Comparison of ENCODE assay signal across 16 cellular contexts in the genomic region with DNA sequence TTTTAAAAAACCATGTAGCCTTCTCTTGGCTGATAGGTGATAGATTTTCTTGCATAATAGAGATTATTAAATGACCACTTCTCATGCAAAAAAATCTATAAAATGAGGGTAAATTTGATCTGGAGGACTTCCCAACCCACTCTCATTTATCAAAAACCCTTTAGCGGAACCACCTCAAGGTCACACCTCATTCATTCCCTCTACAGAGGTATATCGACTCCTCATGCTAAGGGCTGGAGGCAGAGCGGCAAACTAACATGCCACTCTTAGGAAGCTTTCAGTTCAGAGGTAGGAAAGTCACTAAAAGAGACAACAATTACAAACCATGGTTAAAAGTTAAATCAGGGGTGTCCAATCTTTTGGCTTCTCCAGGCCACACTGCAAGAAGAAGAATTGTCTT.
DNase-seq lines count a peak whose midpoint lies in the region; ATAC-seq and TF ChIP-seq lines count a peak whose summit lies in the region.
"Had no signal": no experiment of that assay in that cellular context is flagged by ENCODE, and none has a peak within 500 bp of the region (broad histone marks: within the 10 kb centered on the region; RNA-seq: fewer than 3 reads in every experiment).

No MANE protein-coding gene starts in this region.

- H3K4me2 ChIP-seq in Loucy (ENCODE audit: low read depth, low read length, poor library complexity, severe bottlenecking) (no peak overlapping the region), PC-3 (ENCODE audit: low read length) (peak overlapping the region; percentile 41)
- H3K4me2 ChIP-seq: BLaER1 treated with 17β-estradiol and CSF1 and Interleukin-3, amounts not matched to agents 10 nM and 100 nM had no signal

- no TSS peak for BruUV-seq in PC-3 (replicated peaks; lab: Mats Ljungman, UMichigan)

- peak overlapping the region; percentile 28; the same call in 1 of the 2 replicates for H2AFZ ChIP-seq in Loucy (ENCODE audit: low read length)
- no peak overlapping the region for H2AFZ ChIP-seq in PC-3 (ENCODE audit: low read length)

- H3K9me2 ChIP-seq in Loucy (replicated peaks; ENCODE audit: low read depth, low read length), result no peaks in the 10 kb centered on the region
- no peaks in the 10 kb centered on the region for H3K9me2 ChIP-seq in PC-3 (replicated peaks; ENCODE audit: low read length)

- CTCF ChIA-PET in PC-3 (lab: Charles Lee), result no interaction called here

- H3K4me1 ChIP-seq in Loucy (ENCODE audit: insufficient read depth, low read length, poor library complexity, severe bottlenecking), result no peaks in the 10 kb centered on the region
- H3K4me1 ChIP-seq in PC-3 (ENCODE audit: insufficient read depth, low read length), result no peaks in the 10 kb centered on the region
- H3K4me1 ChIP-seq: BLaER1 treated with 17β-estradiol and CSF1 and Interleukin-3, amounts not matched to agents 10 nM and 100 nM; Caco-2 had no signal

- H4K20me1 ChIP-seq in Loucy (ENCODE audit: insufficient read depth, low read length, poor library complexity, severe bottlenecking) (no peaks in the 10 kb centered on the region), PC-3 (ENCODE audit: low read length) (no peaks in the 10 kb centered on the region)
- H4K20me1 ChIP-seq: BLaER1 treated with 17β-estradiol and CSF1 and Interleukin-3, amounts not matched to agents 10 nM and 100 nM had no signal

- H3K4me3 ChIP-seq in Loucy (ENCODE audit: low read length, poor library complexity, severe bottlenecking) (no peak overlapping the region), PC-3 (ENCODE audit: low read length) (no peak overlapping the region)
- H3K4me3 ChIP-seq: BLaER1 treated with 17β-estradiol and CSF1 and Interleukin-3, amounts not matched to agents 10 nM and 100 nM had no signal

- POLR2A ChIA-PET in PC-3 (lab: Charles Lee; ENCODE audit: unreplicated experiment), result no interaction called here

- ATAC-seq in PC-3 (no peak), GM18867 (IDR thresholded peaks at IDR 0.05; ENCODE audit: unreplicated experiment) (no peak)
- ATAC-seq: CD8-positive, alpha-beta T cell had no signal

- H3K36me3 Mint-ChIP-seq in progenitor cell of endocrine pancreas (ENCODE audit: insufficient read depth), result no peaks in the 10 kb centered on the region
- H3K36me3 Mint-ChIP-seq: CD8-positive, alpha-beta T cell had no signal

- no peak for DNase-seq in PC-3
- DNase-seq in T-helper 2 cell, result no peak
- no peak for DNase-seq in progenitor cell of endocrine pancreas (ENCODE audit: low spot score, unreplicated experiment)
- DNase-seq: 8988T; AML-193; Caco-2; Calu3; CD4-positive, alpha-beta T cell; CD8-positive, alpha-beta T cell; DMS79 treated with DMSO at 0.1 percent for 48 hours; GF-D8 had no signal

- intact Hi-C loops in PC-3 (cut with micrococcal nuclease), result no loop called here

- no peak overlapping the region for H3K27ac Mint-ChIP-seq in progenitor cell of endocrine pancreas
- H3K27ac Mint-ChIP-seq: B cell; CD4-positive, alpha-beta T cell; CD8-positive, alpha-beta T cell had no signal

- H3K9ac ChIP-seq in Loucy (ENCODE audit: low read depth, low read length, poor library complexity, severe bottlenecking) (no peak overlapping the region), PC-3 (ENCODE audit: low read length) (no peak overlapping the region)
- H3K9ac ChIP-seq: BLaER1 treated with 17β-estradiol and CSF1 and Interleukin-3, amounts not matched to agents 10 nM and 100 nM had no signal

- no peaks in the 10 kb centered on the region for H3K9me3 ChIP-seq in Loucy (ENCODE audit: insufficient read depth, low read depth, low read length)
- no peaks in the 10 kb centered on the region for H3K9me3 ChIP-seq in PC-3 (ENCODE audit: low read length)
- H3K9me3 ChIP-seq: BLaER1 treated with 17β-estradiol and CSF1 and Interleukin-3, amounts not matched to agents 10 nM and 100 nM; Caco-2 had no signal

- no peaks in the 10 kb centered on the region for H3K27me3 Mint-ChIP-seq in progenitor cell of endocrine pancreas
- H3K27me3 Mint-ChIP-seq: B cell; CD4-positive, alpha-beta T cell had no signal

- no peak overlapping the region for H3K27ac ChIP-seq in PC-3 (ENCODE audit: low read length)
- H3K27ac ChIP-seq: BLaER1 treated with 17β-estradiol and CSF1 and Interleukin-3, amounts not matched to agents 10 nM and 100 nM; C4-2B had no signal

- H3K79me2 ChIP-seq in Loucy (ENCODE audit: insufficient read depth, low read length), result no peaks in the 10 kb centered on the region
- no peaks in the 10 kb centered on the region for H3K79me2 ChIP-seq in PC-3 (ENCODE audit: low read length)

- TF ChIP-seq CTCF in Loucy (conservative IDR thresholded peaks at IDR 0.05; ENCODE audit: low read length) (no peak), PC-3 (conservative IDR thresholded peaks at IDR 0.05; ENCODE audit: low read depth, low read length) (no peak), progenitor cell of endocrine pancreas (IDR thresholded peaks at IDR 0.05; ENCODE audit: unreplicated experiment) (no peak)

- no peaks in the 10 kb centered on the region for H3K9me3 Mint-ChIP-seq in progenitor cell of endocrine pancreas (ENCODE audit: low read depth)
- H3K9me3 Mint-ChIP-seq: CD4-positive, alpha-beta T cell; CD8-positive, alpha-beta T cell had no signal

- H3K36me3 ChIP-seq in Loucy (ENCODE audit: insufficient read depth, low read length) (no peaks in the 10 kb centered on the region), PC-3 (ENCODE audit: low read depth, low read length) (no peaks in the 10 kb centered on the region)
- H3K36me3 ChIP-seq: BLaER1 treated with 17β-estradiol and CSF1 and Interleukin-3, amounts not matched to agents 10 nM and 100 nM had no signal

- H3K27me3 ChIP-seq in Loucy (ENCODE audit: insufficient read depth, low read length, poor library complexity, severe bottlenecking), result no peaks in the 10 kb centered on the region
- 0 out of 2 replicates have a peak, but pooled peaks cover 8% of the 10 kb centered on the region for H3K27me3 ChIP-seq in PC-3 (ENCODE audit: low read length)
- H3K27me3 ChIP-seq: BLaER1 treated with 17β-estradiol and CSF1 and Interleukin-3, amounts not matched to agents 10 nM and 100 nM had no signal

- H3F3A ChIP-seq in Loucy (ENCODE audit: low read depth) (no peaks in the 10 kb centered on the region; the same call in 1 of the 2 replicates), PC-3 (ENCODE audit: low read length, unreplicated experiment) (no peaks in the 10 kb centered on the region)

- no peaks in the 10 kb centered on the region for H3K4me1 Mint-ChIP-seq in progenitor cell of endocrine pancreas (ENCODE audit: low read depth)
- H3K4me1 Mint-ChIP-seq: B cell had no signal

- no peak overlapping the region for H3K4me3 Mint-ChIP-seq in progenitor cell of endocrine pancreas (ENCODE audit: low read depth)
- H3K4me3 Mint-ChIP-seq: B cell; CD4-positive, alpha-beta T cell; CD8-positive, alpha-beta T cell had no signal
